15 cellular contexts compared by ENCODE assay signal in genomic region chr1:184485731-184486723, GRCh38.
A peak's percentile ranks its signal among the peaks of the same experiment; 100 is the strongest.
DNase-seq lines count a peak whose midpoint lies in the region; ATAC-seq and TF ChIP-seq lines count a peak whose summit lies in the region.
"Had no signal": no experiment of that assay in that cellular context is flagged by ENCODE, and none has a peak within 500 bp of the region (broad histone marks: within the 10 kb centered on the region; RNA-seq: fewer than 3 reads in every experiment).

No MANE protein-coding gene starts in this region.

- H3K18ac ChIP-seq in trophoblast cell (ENCODE audit: low read length), result peak overlapping the region; percentile 72

- H2BK120ac ChIP-seq in trophoblast cell (ENCODE audit: insufficient read depth, low read length, poor library complexity), result peak overlapping the region; percentile 72

- peak overlapping the region; percentile 69 for H2BK5ac ChIP-seq in trophoblast cell (ENCODE audit: low read depth, low read length, poor library complexity)

- peaks cover 1 to 2% of the 10 kb centered on the region in 2 experiments for H3K36me3 ChIP-seq in trophoblast cell (ENCODE audit: control insufficient read depth in 1 of 2, insufficient read depth in 2 of 2, low read length in 2 of 2)
- H3K36me3 ChIP-seq: tibial nerve had no signal

- no peak overlapping the region for H2AFZ ChIP-seq in trophoblast cell (ENCODE audit: insufficient read depth, low read length, poor library complexity)

- ATAC-seq in left ventricle myocardium superior, result peak; percentile 59
- ATAC-seq in GM19351 (IDR thresholded peaks at IDR 0.05; ENCODE audit: unreplicated experiment), result no peak
- ATAC-seq in activated CD8-positive, alpha-beta memory T cell treated with anti-CD3 and anti-CD28 coated beads, Interleukin-2, amount 10 ng/mL, durations not matched to agents 7 days and 5 days, result no peak
- ATAC-seq in activated CD8-positive, alpha-beta T cell treated with anti-CD3 and anti-CD28 coated beads, Interleukin-2, amount 10 ng/mL, durations not matched to agents 7 days and 5 days, result no peak

- in situ Hi-C loops in GM13977 (cut with MboI; ENCODE audit: low pct_unique_long_range_greater_than_20kb, low sequenced_read_pairs, unreplicated experiment), result no loop called here

- CTCF ChIA-PET in activated CD8-positive, alpha-beta memory T cell treated with anti-CD3 and anti-CD28 coated beads, Interleukin-2, amount 10 ng/mL, durations not matched to agents 7 days and 5 days (lab: Charles Lee), result no interaction called here
- CTCF ChIA-PET in activated CD8-positive, alpha-beta T cell treated with anti-CD3 and anti-CD28 coated beads, Interleukin-2, amount 10 ng/mL, durations not matched to agents 7 days and 5 days (lab: Charles Lee), result no interaction called here

- TF ChIP-seq CTCF in AG10803 (conservative IDR thresholded peaks at IDR 0.05; ENCODE audit: low read length), result no peak
- no peak for TF ChIP-seq CTCF in GM13977 (IDR thresholded peaks at IDR 0.05; ENCODE audit: extremely low read depth, insufficient read depth, missing control alignments)

- peaks cover 7% of the 10 kb centered on the region for H3K27me3 Mint-ChIP-seq in activated CD8-positive, alpha-beta memory T cell treated with anti-CD3 and anti-CD28 coated beads, Interleukin-2, amount 10 ng/mL, durations not matched to agents 7 days and 5 days
- no peaks in the 10 kb centered on the region for H3K27me3 Mint-ChIP-seq in activated CD8-positive, alpha-beta T cell treated with anti-CD3 and anti-CD28 coated beads, Interleukin-2, amount 10 ng/mL, durations not matched to agents 7 days and 5 days (ENCODE audit: low read depth)
- H3K27me3 Mint-ChIP-seq: activated naive CD8-positive, alpha-beta T cell treated with anti-CD3 and anti-CD28 coated beads for 36 hours had no signal

- H3K27me3 ChIP-seq in trophoblast cell (ENCODE audit: insufficient read depth, low read length), result no peaks in the 10 kb centered on the region
- H3K27me3 ChIP-seq: tibial nerve had no signal

- no peak overlapping the region for H3K27ac Mint-ChIP-seq in activated CD8-positive, alpha-beta memory T cell treated with anti-CD3 and anti-CD28 coated beads, Interleukin-2, amount 10 ng/mL, durations not matched to agents 7 days and 5 days
- H3K27ac Mint-ChIP-seq in activated CD8-positive, alpha-beta T cell treated with anti-CD3 and anti-CD28 coated beads, Interleukin-2, amount 10 ng/mL, durations not matched to agents 7 days and 5 days, result no peak overlapping the region
- H3K27ac Mint-ChIP-seq: activated naive CD8-positive, alpha-beta T cell treated with anti-CD3 and anti-CD28 coated beads for 36 hours had no signal

- no peak overlapping the region for H3K9ac ChIP-seq in trophoblast cell (ENCODE audit: low read length)

- no peak overlapping the region for H4K12ac ChIP-seq in trophoblast cell (ENCODE audit: low read depth, low read length)

- no peak overlapping the region for H3K23ac ChIP-seq in trophoblast cell (ENCODE audit: low read length)

- no peaks in the 10 kb centered on the region for H3K36me3 Mint-ChIP-seq in activated CD8-positive, alpha-beta memory T cell treated with anti-CD3 and anti-CD28 coated beads, Interleukin-2, amount 10 ng/mL, durations not matched to agents 7 days and 5 days
- no peaks in the 10 kb centered on the region for H3K36me3 Mint-ChIP-seq in activated CD8-positive, alpha-beta T cell treated with anti-CD3 and anti-CD28 coated beads, Interleukin-2, amount 10 ng/mL, durations not matched to agents 7 days and 5 days (ENCODE audit: low read depth)
- H3K36me3 Mint-ChIP-seq: activated naive CD8-positive, alpha-beta T cell treated with anti-CD3 and anti-CD28 coated beads for 36 hours had no signal

- no peak overlapping the region for H3K4me3 Mint-ChIP-seq in activated CD8-positive, alpha-beta memory T cell treated with anti-CD3 and anti-CD28 coated beads, Interleukin-2, amount 10 ng/mL, durations not matched to agents 7 days and 5 days
- no peak overlapping the region for H3K4me3 Mint-ChIP-seq in activated CD8-positive, alpha-beta T cell treated with anti-CD3 and anti-CD28 coated beads, Interleukin-2, amount 10 ng/mL, durations not matched to agents 7 days and 5 days
- H3K4me3 Mint-ChIP-seq: activated naive CD8-positive, alpha-beta T cell treated with anti-CD3 and anti-CD28 coated beads for 36 hours had no signal

- DNase-seq in AG10803 (ENCODE audit: low read depth), result peak; percentile 25
- peak; percentile 34 for DNase-seq in astrocyte of the hippocampus (ENCODE audit: low read depth, low spot score)
- DNase-seq in left ventricle myocardium superior, result no peak
- peak in 1 of 2 donors; percentile 48 for DNase-seq in trophoblast cell
- DNase-seq in GM13977 (ENCODE audit: low spot score), result no peak
- DNase-seq in activated CD8-positive, alpha-beta memory T cell treated with anti-CD3 and anti-CD28 coated beads, Interleukin-2, amount 10 ng/mL, durations not matched to agents 7 days and 5 days, result no peak
- no peak for DNase-seq in activated CD8-positive, alpha-beta T cell treated with anti-CD3 and anti-CD28 coated beads, Interleukin-2, amount 10 ng/mL, durations not matched to agents 7 days and 5 days
- DNase-seq: activated CD8-positive, alpha-beta memory T cell treated with anti-CD3 and anti-CD28 coated beads, Interleukin-2, amount 50 U/mL, for 48 hours; activated naive CD8-positive, alpha-beta T cell treated with anti-CD3 and anti-CD28 coated beads for 36 hours; midbrain; NCI-H1694 treated with DMSO at 0.1 percent for 48 hours; NCI-H526 treated with DMSO at 0.1 percent for 48 hours had no signal

- no peaks in the 10 kb centered on the region for H3K9me3 ChIP-seq in trophoblast cell (ENCODE audit: insufficient read depth, low read depth, low read length)
- H3K9me3 ChIP-seq: tibial nerve had no signal

- peaks cover 18% of the 10 kb centered on the region for H3K79me1 ChIP-seq in trophoblast cell (ENCODE audit: low read length)

- H3K4me3 ChIP-seq in AG10803 (ENCODE audit: low read length), result no peak overlapping the region
- no peak overlapping the region for H3K4me3 ChIP-seq in trophoblast cell (ENCODE audit: low read depth, low read length)
- H3K4me3 ChIP-seq: coronary artery, tibial nerve had no signal

- no CpG with 5 or more reads among the region's 9 CpGs for WGBS in trophoblast cell (ENCODE audit: extremely low coverage, insufficient coverage, insufficient read length)

- H3K4ac ChIP-seq in trophoblast cell (ENCODE audit: low read depth, low read length), result peak overlapping the region; percentile 67

- H3K4me2 ChIP-seq in trophoblast cell (ENCODE audit: low read length), result no peak overlapping the region

- H3K14ac ChIP-seq in trophoblast cell (ENCODE audit: low read length), result peak overlapping the region; percentile 25

- no peaks in the 10 kb centered on the region for H3K9me3 Mint-ChIP-seq in activated CD8-positive, alpha-beta memory T cell treated with anti-CD3 and anti-CD28 coated beads, Interleukin-2, amount 10 ng/mL, durations not matched to agents 7 days and 5 days (ENCODE audit: low read depth)
- no peaks in the 10 kb centered on the region for H3K9me3 Mint-ChIP-seq in activated CD8-positive, alpha-beta T cell treated with anti-CD3 and anti-CD28 coated beads, Interleukin-2, amount 10 ng/mL, durations not matched to agents 7 days and 5 days (ENCODE audit: insufficient read depth)
- H3K9me3 Mint-ChIP-seq: activated naive CD8-positive, alpha-beta T cell treated with anti-CD3 and anti-CD28 coated beads for 36 hours had no signal

- intact Hi-C loops in left ventricle myocardium superior (cut with micrococcal nuclease), result loop anchor here (10.0 kb wide), 1 partner anchor 139 kb away; no protein-coding TSS in a partner anchor

- peaks cover 3% of the 10 kb centered on the region for H3K4me1 Mint-ChIP-seq in activated CD8-positive, alpha-beta memory T cell treated with anti-CD3 and anti-CD28 coated beads, Interleukin-2, amount 10 ng/mL, durations not matched to agents 7 days and 5 days
- H3K4me1 Mint-ChIP-seq in activated CD8-positive, alpha-beta T cell treated with anti-CD3 and anti-CD28 coated beads, Interleukin-2, amount 10 ng/mL, durations not matched to agents 7 days and 5 days (ENCODE audit: low read depth), result no peaks in the 10 kb centered on the region
- H3K4me1 Mint-ChIP-seq: activated naive CD8-positive, alpha-beta T cell treated with anti-CD3 and anti-CD28 coated beads for 36 hours had no signal

- H3K4me1 ChIP-seq in trophoblast cell (ENCODE audit: control insufficient read depth in 1 of 2, insufficient read depth in 2 of 2, low read length in 2 of 2), result peaks cover 23 to 31% of the 10 kb centered on the region in 2 experiments

- H2BK12ac ChIP-seq in trophoblast cell (ENCODE audit: low read length), result peak overlapping the region; percentile 83

- H3K27ac ChIP-seq in trophoblast cell (ENCODE audit: low read depth, low read length), result peak overlapping the region; percentile 48

- POLR2A ChIA-PET in activated CD8-positive, alpha-beta T cell treated with anti-CD3 and anti-CD28 coated beads, Interleukin-2, amount 10 ng/mL, durations not matched to agents 7 days and 5 days (lab: Charles Lee), result no interaction called here

- peak overlapping the region; percentile 66 for H4K91ac ChIP-seq in trophoblast cell (ENCODE audit: low read depth, low read length)

- no peak overlapping the region for H2AK5ac ChIP-seq in trophoblast cell (ENCODE audit: low read length)

- H3K79me2 ChIP-seq in trophoblast cell (ENCODE audit: control insufficient read depth, insufficient read depth, low read length, poor library complexity), result peaks cover 9% of the 10 kb centered on the region

- H4K8ac ChIP-seq in trophoblast cell (ENCODE audit: low read depth, low read length), result peak overlapping the region; percentile 61

Comparison
In these comparisons a context has a peak if more than half of its experiments do, and no peak if none do; other contexts are left out.
1. DNase-seq: peak in AG10803 (single experiment) and astrocyte of the hippocampus (single experiment); none in left ventricle myocardium superior (single experiment), GM13977 (single experiment), activated CD8-positive, alpha-beta memory T cell treated with anti-CD3 and anti-CD28 coated beads, Interleukin-2, amount 10 ng/mL, durations not matched to agents 7 days and 5 days (single experiment) and activated CD8-positive, alpha-beta T cell treated with anti-CD3 and anti-CD28 coated beads, Interleukin-2, amount 10 ng/mL, durations not matched to agents 7 days and 5 days (single experiment).